Comparison of ENCODE assay signal across 18 cellular contexts in the genomic region with DNA sequence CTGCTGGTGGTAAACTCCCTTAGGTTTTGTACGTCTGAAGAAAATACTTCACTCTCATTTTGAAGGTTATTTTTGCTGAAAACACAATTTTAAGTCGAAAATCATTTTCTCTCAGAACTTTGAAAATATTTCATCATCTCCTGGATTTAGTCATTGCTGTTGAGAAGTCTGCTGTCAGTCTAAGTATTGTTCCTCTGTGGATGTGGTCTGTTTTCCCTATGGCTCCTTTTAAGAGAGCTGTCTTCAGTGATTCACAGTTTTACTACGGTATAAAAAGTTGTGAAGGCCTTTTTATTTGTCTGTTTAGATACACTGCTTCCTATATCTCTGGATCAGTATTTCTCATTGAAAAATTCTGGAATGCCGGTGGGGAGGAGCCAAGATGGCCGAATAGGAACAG.
DNase-seq lines count a peak whose midpoint lies in the region; ATAC-seq, FAIRE-seq and TF ChIP-seq lines count a peak whose summit lies in the region.
"Had no signal": no experiment of that assay in that cellular context is flagged by ENCODE, and none has a peak within 500 bp of the region (broad histone marks: within the 10 kb centered on the region; RNA-seq: fewer than 3 reads in every experiment).

No MANE protein-coding gene starts in this region.

- CTCF ChIA-PET in activated naive CD4-positive, alpha-beta T cell treated with anti-CD3 and anti-CD28 coated beads for 36 hours (lab: Charles Lee), result interaction anchor here (1.4 kb wide), 1 partner anchor 8 kb away, joined by 10 read pairs; no protein-coding TSS in a partner anchor
- CTCF ChIA-PET in activated B cell treated with CpG ODN at 0.5 μM for 24 hours (lab: Charles Lee), result no interaction called here

- peaks cover 28% of the 10 kb centered on the region for H3K9me3 Mint-ChIP-seq in activated naive CD4-positive, alpha-beta T cell treated with anti-CD3 and anti-CD28 coated beads for 36 hours
- H3K9me3 Mint-ChIP-seq in activated B cell treated with CpG ODN at 0.5 μM for 24 hours, result peaks cover 3% of the 10 kb centered on the region
- H3K9me3 Mint-ChIP-seq in activated naive CD8-positive, alpha-beta T cell (ENCODE audit: low read depth), result no peaks in the 10 kb centered on the region
- peaks cover 5% of the 10 kb centered on the region for H3K9me3 Mint-ChIP-seq in stimulated activated effector memory CD8-positive, alpha-beta T cell treated with anti-CD3 and anti-CD28 coated beads, Interleukin-12 subunit alpha, Interleukin-12 subunit beta, amount 100 ng/mL, for 72 hours

- DNase-seq in activated naive CD4-positive, alpha-beta T cell treated with anti-CD3 and anti-CD28 coated beads for 36 hours, result no peak
- DNase-seq in activated naive CD4-positive, alpha-beta T cell treated with Interleukin-2 at 50 U/mL for 16 hours, result no peak
- no peak for DNase-seq in activated B cell treated with CpG ODN at 0.5 μM for 24 hours
- DNase-seq in stimulated activated effector memory CD8-positive, alpha-beta T cell treated with anti-CD3 and anti-CD28 coated beads, Interleukin-12 subunit alpha, Interleukin-12 subunit beta, amount 100 ng/mL, for 72 hours (ENCODE audit: low spot score in 2 of 2), result no peak
- no peak for DNase-seq in activated CD8-positive, alpha-beta memory T cell treated with anti-CD3 and anti-CD28 coated beads for 24 hours
- no peak for DNase-seq in GM19239 (ENCODE audit: insufficient read length, low spot score)
- DNase-seq: CD4-positive, CD25-positive, alpha-beta regulatory T cell; COR-L47; DMS79; MG63; NCI-H1417; NCI-H1694 treated with DMSO at 0.1 percent for 48 hours; NCI-H510A; PC-9; RPMI8226; SHP77 had no signal

- H3K27me3 Mint-ChIP-seq in activated naive CD4-positive, alpha-beta T cell treated with anti-CD3 and anti-CD28 coated beads for 36 hours (ENCODE audit: low read depth), result no peaks in the 10 kb centered on the region
- no peaks in the 10 kb centered on the region for H3K27me3 Mint-ChIP-seq in activated B cell treated with CpG ODN at 0.5 μM for 24 hours
- no peaks in the 10 kb centered on the region for H3K27me3 Mint-ChIP-seq in activated naive CD8-positive, alpha-beta T cell
- H3K27me3 Mint-ChIP-seq: CD4-positive, CD25-positive, alpha-beta regulatory T cell had no signal

- H3K4me1 Mint-ChIP-seq in activated naive CD4-positive, alpha-beta T cell treated with anti-CD3 and anti-CD28 coated beads for 36 hours (ENCODE audit: low read depth), result peaks cover 72% of the 10 kb centered on the region
- peaks cover 43% of the 10 kb centered on the region for H3K4me1 Mint-ChIP-seq in activated B cell treated with CpG ODN at 0.5 μM for 24 hours
- H3K4me1 Mint-ChIP-seq in activated naive CD8-positive, alpha-beta T cell (ENCODE audit: low read depth), result peaks cover 70% of the 10 kb centered on the region
- H3K4me1 Mint-ChIP-seq in stimulated activated effector memory CD8-positive, alpha-beta T cell treated with anti-CD3 and anti-CD28 coated beads, Interleukin-12 subunit alpha, Interleukin-12 subunit beta, amount 100 ng/mL, for 72 hours, result peaks cover 29% of the 10 kb centered on the region

- H3K36me3 Mint-ChIP-seq in activated naive CD4-positive, alpha-beta T cell treated with anti-CD3 and anti-CD28 coated beads for 36 hours (ENCODE audit: low read depth), result peaks cover 58% of the 10 kb centered on the region
- peaks cover 52% of the 10 kb centered on the region for H3K36me3 Mint-ChIP-seq in activated B cell treated with CpG ODN at 0.5 μM for 24 hours (ENCODE audit: low read depth)
- peaks cover 32% of the 10 kb centered on the region for H3K36me3 Mint-ChIP-seq in activated naive CD8-positive, alpha-beta T cell
- peaks cover 12% of the 10 kb centered on the region for H3K36me3 Mint-ChIP-seq in stimulated activated effector memory CD8-positive, alpha-beta T cell treated with anti-CD3 and anti-CD28 coated beads, Interleukin-12 subunit alpha, Interleukin-12 subunit beta, amount 100 ng/mL, for 72 hours

- TF ChIP-seq CTCF in activated B cell treated with CpG ODN at 0.5 μM for 24 hours (IDR thresholded peaks at IDR 0.05), result no peak

- ATAC-seq in activated B cell treated with CpG ODN at 0.5 μM for 24 hours (ENCODE audit: low read depth) (no peak), HG03520 (IDR thresholded peaks at IDR 0.05; ENCODE audit: unreplicated experiment) (no peak)
- no peak for ATAC-seq in stimulated activated effector memory CD8-positive, alpha-beta T cell treated with anti-CD3 and anti-CD28 coated beads, Interleukin-12 subunit alpha, Interleukin-12 subunit beta, amount 100 ng/mL, for 72 hours

- POLR2A ChIA-PET in activated B cell treated with CpG ODN at 0.5 μM for 24 hours (lab: Charles Lee), result no interaction called here

- no peak for FAIRE-seq in GM19239 (lab: Jason Lieb, UNC)

- H3K27ac Mint-ChIP-seq in activated naive CD4-positive, alpha-beta T cell treated with anti-CD3 and anti-CD28 coated beads for 36 hours, result peak overlapping the region; percentile 84
- H3K27ac Mint-ChIP-seq in activated B cell treated with CpG ODN at 0.5 μM for 24 hours, result peak overlapping the region; percentile 35
- H3K27ac Mint-ChIP-seq in activated naive CD8-positive, alpha-beta T cell, result peak overlapping the region; percentile 59
- peak overlapping the region; percentile 29 for H3K27ac Mint-ChIP-seq in stimulated activated effector memory CD8-positive, alpha-beta T cell treated with anti-CD3 and anti-CD28 coated beads, Interleukin-12 subunit alpha, Interleukin-12 subunit beta, amount 100 ng/mL, for 72 hours
- H3K27ac Mint-ChIP-seq: CD4-positive, CD25-positive, alpha-beta regulatory T cell had no signal

- no peak overlapping the region for H3K4me3 Mint-ChIP-seq in activated naive CD4-positive, alpha-beta T cell treated with anti-CD3 and anti-CD28 coated beads for 36 hours
- no peak overlapping the region for H3K4me3 Mint-ChIP-seq in activated B cell treated with CpG ODN at 0.5 μM for 24 hours
- peak overlapping the region; percentile 22 for H3K4me3 Mint-ChIP-seq in activated naive CD8-positive, alpha-beta T cell
- no peak overlapping the region for H3K4me3 Mint-ChIP-seq in stimulated activated effector memory CD8-positive, alpha-beta T cell treated with anti-CD3 and anti-CD28 coated beads, Interleukin-12 subunit alpha, Interleukin-12 subunit beta, amount 100 ng/mL, for 72 hours

- intact Hi-C loops in activated naive CD4-positive, alpha-beta T cell treated with anti-CD3 and anti-CD28 coated beads for 36 hours (cut with micrococcal nuclease), result no loop called here
- intact Hi-C loops in activated B cell treated with CpG ODN at 0.5 μM for 24 hours (cut with micrococcal nuclease), result no loop called here

Comparison
In these comparisons a context has a peak if more than half of its experiments do, and no peak if none do; other contexts are left out.
1. H3K27ac Mint-ChIP-seq: peak in every context shown above with its lines; median percentile 84 in activated naive CD4-positive, alpha-beta T cell treated with anti-CD3 and anti-CD28 coated beads for 36 hours; 59 in activated naive CD8-positive, alpha-beta T cell; 35 in activated B cell treated with CpG ODN at 0.5 μM for 24 hours; 29 in stimulated activated effector memory CD8-positive, alpha-beta T cell treated with anti-CD3 and anti-CD28 coated beads, Interleukin-12 subunit alpha, Interleukin-12 subunit beta, amount 100 ng/mL, for 72 hours.